Comparison of ENCODE assay signal across 14 cellular contexts in genomic region chr13:102948006-102948405, GRCh38.
DNase-seq lines count a peak whose midpoint lies in the region; ATAC-seq and TF ChIP-seq lines count a peak whose summit lies in the region.
"Had no signal": no experiment of that assay in that cellular context is flagged by ENCODE, and none has a peak within 500 bp of the region (broad histone marks: within the 10 kb centered on the region; RNA-seq: fewer than 3 reads in every experiment).

No MANE protein-coding gene starts in this region.

- no peak overlapping the region for H3K27ac Mint-ChIP-seq in MCF 10A (ENCODE audit: low read depth, unreplicated experiment)
- H3K27ac Mint-ChIP-seq in stimulated activated memory B cell treated with anti-CD40 and anti-IgM and Interleukin-4, amounts not matched to agents 10 μg/mL and 1 μg/mL and 100 μg/mL, for 72 hours = no peak overlapping the region

- H3K4me1 ChIP-seq in RWPE2 (ENCODE audit: insufficient read depth, poor library complexity, severe bottlenecking) (no peaks in the 10 kb centered on the region), foreskin keratinocyte (no peaks in the 10 kb centered on the region)
- H3K4me1 ChIP-seq: SJSA1 had no signal

- TF ChIP-seq CTCF in RWPE2 (IDR thresholded peaks at IDR 0.05; ENCODE audit: poor library complexity, severe bottlenecking) = peak; percentile 27
- peak; percentile 47 for TF ChIP-seq CTCF in foreskin keratinocyte (conservative IDR thresholded peaks at IDR 0.05)
- no peak for TF ChIP-seq CTCF in MCF 10A (IDR thresholded peaks at IDR 0.05; ENCODE audit: unreplicated experiment)

- H3K36me3 Mint-ChIP-seq in MCF 10A (ENCODE audit: insufficient read depth, unreplicated experiment) = no peaks in the 10 kb centered on the region
- no peaks in the 10 kb centered on the region for H3K36me3 Mint-ChIP-seq in stimulated activated memory B cell treated with anti-CD40 and anti-IgM and Interleukin-4, amounts not matched to agents 10 μg/mL and 1 μg/mL and 100 μg/mL, for 72 hours

- H3K27me3 ChIP-seq in RWPE2 (ENCODE audit: insufficient read depth, poor library complexity, severe bottlenecking) (no peaks in the 10 kb centered on the region), foreskin keratinocyte (no peaks in the 10 kb centered on the region)

- H3K9me3 ChIP-seq in RWPE2 (ENCODE audit: severe bottlenecking) = no peaks in the 10 kb centered on the region
- H3K9me3 ChIP-seq: SJSA1 had no signal

- no peaks in the 10 kb centered on the region for H3K36me3 ChIP-seq in RWPE2 (ENCODE audit: low read depth)
- H3K36me3 ChIP-seq: SJSA1 had no signal

- no peaks in the 10 kb centered on the region for H3K27me3 Mint-ChIP-seq in MCF 10A (ENCODE audit: insufficient read depth, unreplicated experiment)
- H3K27me3 Mint-ChIP-seq in stimulated activated memory B cell treated with anti-CD40 and anti-IgM and Interleukin-4, amounts not matched to agents 10 μg/mL and 1 μg/mL and 100 μg/mL, for 72 hours = no peaks in the 10 kb centered on the region

- POLR2A ChIA-PET in MCF 10A (lab: Yijun Ruan, JAX) = no interaction called here

- DNase-seq in DMS 273 (lab: John Stamatoyannopoulos, UW; ENCODE audit: unreplicated experiment) (peak; percentile 2), DMS 273 treated with DMSO at 0.1 percent for 48 hours (lab: John Stamatoyannopoulos, UW) (no peak), RWPE2 (ENCODE audit: low spot score) (no peak), foreskin keratinocyte (no peak), putamen (ENCODE audit: low spot score) (peak; percentile 93), MCF 10A (ENCODE audit: unreplicated experiment) (no peak)
- DNase-seq: 8988T, activated gamma-delta T cell treated with Interleukin-2 at 50 U/mL for 16 hours, glutamatergic neuron, NCI-H2171 had no signal

- BruUV-seq in MCF 10A (replicated peaks; lab: Mats Ljungman, UMichigan) = no TSS peak

- H3K4me3 ChIP-seq in RWPE2 (ENCODE audit: severe bottlenecking) = no peak overlapping the region
- H3K4me3 ChIP-seq: SJSA1, skin epidermis had no signal

- no peaks in the 10 kb centered on the region for H3K4me1 Mint-ChIP-seq in MCF 10A (ENCODE audit: insufficient read depth, unreplicated experiment)
- no peaks in the 10 kb centered on the region for H3K4me1 Mint-ChIP-seq in stimulated activated memory B cell treated with anti-CD40 and anti-IgM and Interleukin-4, amounts not matched to agents 10 μg/mL and 1 μg/mL and 100 μg/mL, for 72 hours

- CTCF ChIA-PET in MCF 10A (lab: Yijun Ruan, JAX) = no interaction called here

- ATAC-seq in RWPE2 (ENCODE audit: low read depth) = peak; percentile 45; the same call in 1 of the 3 replicates
- ATAC-seq in foreskin keratinocyte = peak; percentile 21
- ATAC-seq in HG02970 (IDR thresholded peaks at IDR 0.05; ENCODE audit: low FRiP score, unreplicated experiment) = no peak
- ATAC-seq in stimulated activated memory B cell treated with anti-CD40 and anti-IgM and Interleukin-4, amounts not matched to agents 10 μg/mL and 1 μg/mL and 100 μg/mL, for 72 hours = no peak

- H3K27ac ChIP-seq in RWPE2 (ENCODE audit: poor library complexity, severe bottlenecking) (no peak overlapping the region), foreskin keratinocyte (no peak overlapping the region)
- H3K27ac ChIP-seq: SJSA1, skin epidermis had no signal

- H3K4me3 Mint-ChIP-seq in MCF 10A (ENCODE audit: unreplicated experiment) = no peak overlapping the region
- H3K4me3 Mint-ChIP-seq in stimulated activated memory B cell treated with anti-CD40 and anti-IgM and Interleukin-4, amounts not matched to agents 10 μg/mL and 1 μg/mL and 100 μg/mL, for 72 hours = no peak overlapping the region

- intact Hi-C loops in MCF 10A (cut with micrococcal nuclease) = no loop called here

- no peaks in the 10 kb centered on the region for H3K9me3 Mint-ChIP-seq in MCF 10A (ENCODE audit: unreplicated experiment)
- peaks cover 6% of the 10 kb centered on the region for H3K9me3 Mint-ChIP-seq in stimulated activated memory B cell treated with anti-CD40 and anti-IgM and Interleukin-4, amounts not matched to agents 10 μg/mL and 1 μg/mL and 100 μg/mL, for 72 hours

Comparison
In these comparisons a context has a peak if more than half of its experiments do, and no peak if none do; other contexts are left out.
1. DNase-seq: peak in DMS 273 (single experiment) and putamen (single experiment); none in DMS 273 treated with DMSO at 0.1 percent for 48 hours (single experiment), RWPE2 (single experiment), foreskin keratinocyte (0 of 2) and MCF 10A (single experiment).
2. ATAC-seq: peak in RWPE2 (single experiment) and foreskin keratinocyte (single experiment); none in HG02970 (single experiment) and stimulated activated memory B cell treated with anti-CD40 and anti-IgM and Interleukin-4, amounts not matched to agents 10 μg/mL and 1 μg/mL and 100 μg/mL, for 72 hours (single experiment).